10 cellular contexts compared by ENCODE assay signal in genomic region chr22:35568751-35569725, GRCh38. TPM values are rescaled to one million over a fixed set of nuclear protein-coding genes. Genes with fewer than 3 reads are reported as not detected.
DNase-seq lines count a peak whose midpoint lies in the region; ATAC-seq and TF ChIP-seq lines count a peak whose summit lies in the region.
"Had no signal": no experiment of that assay in that cellular context is flagged by ENCODE, and none has a peak within 500 bp of the region (broad histone marks: within the 10 kb centered on the region; RNA-seq: fewer than 3 reads in every experiment).

No MANE protein-coding gene starts in this region.

- H3K9ac ChIP-seq in HCT116 (ENCODE audit: low read length) (no peak overlapping the region), skeletal muscle satellite cell (ENCODE audit: low read depth, low read length) (no peak overlapping the region)

- H3K27ac ChIP-seq in HCT116 (ENCODE audit: low read depth, low read length) (peak overlapping the region; percentile 18; the same call in 1 of the 2 replicates), Panc1 (ENCODE audit: low read length) (peak overlapping the region; percentile 12; the same call in 1 of the 2 replicates)

- BruUV-seq in HCT116 (replicated peaks; lab: Mats Ljungman, UMichigan), result no TSS peak
- BruUV-seq in Panc1 (replicated peaks; lab: Mats Ljungman, UMichigan), result no TSS peak

- H3K79me2 ChIP-seq in HCT116 (ENCODE audit: insufficient read depth, low read length), result no peaks in the 10 kb centered on the region

- ATAC-seq in HCT116, result peak; percentile 36
- 0 out of 2 replicates have a peak, but pooled peaks have one; percentile 23 for ATAC-seq in Panc1
- ATAC-seq in GM18867 (IDR thresholded peaks at IDR 0.05; ENCODE audit: unreplicated experiment), result no peak
- ATAC-seq: activated CD4-positive, CD25-positive, alpha-beta regulatory T cell treated with anti-CD3 and anti-CD28 coated beads, Interleukin-2, amount 50 U/mL, for 24 hours had no signal

- H3K4me3 ChIP-seq in HCT116 (replicated peaks in 1 of 2; ENCODE audit: low read depth in 1 of 2, low read length in 2 of 2) (no peak overlapping the region), Panc1 (ENCODE audit: low read depth in 2 of 2, low read length in 2 of 2) (no peak overlapping the region), fibroblast of mammary gland (ENCODE audit: control insufficient read depth, low read depth, low read length) (no peak overlapping the region), skeletal muscle satellite cell (ENCODE audit: low read length) (no peak overlapping the region)

- intact Hi-C loops in HCT116 (cut with micrococcal nuclease), result no loop called here
- intact Hi-C loops in Panc1 (cut with micrococcal nuclease; ENCODE audit: unreplicated experiment), result no loop called here

- peak overlapping the region; percentile 27 for H3K4me2 ChIP-seq in HCT116 (ENCODE audit: low read length)
- H3K4me2 ChIP-seq in skeletal muscle satellite cell (ENCODE audit: low read length), result peak overlapping the region; percentile 3

- TF ChIP-seq POLR2A in HCT116 (IDR thresholded peaks at IDR 0.05; ENCODE audit: borderline replicate concordance, extremely low read depth, insufficient read depth, insufficient read length), result no peak

- no peak overlapping the region for H2AFZ ChIP-seq in HCT116 (ENCODE audit: low read depth, low read length, poor library complexity, severe bottlenecking)

- DNase-seq in HCT116 (ENCODE audit: low read depth, low spot score) (no peak), Panc1 (ENCODE audit: low read depth, low spot score) (no peak), fibroblast of mammary gland (ENCODE audit: low read depth) (peak; percentile 78), epidermal melanocyte (ENCODE audit: insufficient read length, low spot score) (no peak), COLO829 (ENCODE audit: low spot score) (no peak)
- DNase-seq: hippocampal formation, SHP77 treated with DMSO at 0.1 percent for 48 hours had no signal

- H3K9me3 ChIP-seq in HCT116 (ENCODE audit: control insufficient read depth in 1 of 2, insufficient read depth in 1 of 2, low read depth in 1 of 2, low read length in 2 of 2), result no peaks in the 10 kb centered on the region
- no peaks in the 10 kb centered on the region for H3K9me3 ChIP-seq in Panc1 (ENCODE audit: control insufficient read depth, insufficient read depth, low read depth, low read length)
- no peaks in the 10 kb centered on the region for H3K9me3 ChIP-seq in skeletal muscle satellite cell (replicated peaks; ENCODE audit: low read length)

- H3K36me3 ChIP-seq in HCT116 (ENCODE audit: control insufficient read depth in 1 of 2, insufficient read depth in 2 of 2, low read length in 2 of 2) (no peaks in the 10 kb centered on the region), Panc1 (ENCODE audit: control insufficient read depth, insufficient read depth, low read length) (no peaks in the 10 kb centered on the region), skeletal muscle satellite cell (ENCODE audit: insufficient read depth, low read length) (no peaks in the 10 kb centered on the region)

- RAD21 ChIA-PET in HCT116 (lab: Charles Lee; ENCODE audit: low non-redundant PET in 1 of 2, low total read pairs in 2 of 2, uncharacterized antibody in 2 of 2, unreplicated experiment in 2 of 2), result no interaction called here

- TF ChIP-seq RAD21 in HCT116 (IDR thresholded peaks at IDR 0.05; ENCODE audit: low read depth), result no peak

- POLR2A ChIA-PET in HCT116 (lab: Charles Lee) (no interaction called here), Panc1 (lab: Charles Lee) (no interaction called here)

- no peaks in the 10 kb centered on the region for H3K9me2 ChIP-seq in HCT116 (ENCODE audit: insufficient read depth)

- H3K4me1 ChIP-seq in HCT116 (ENCODE audit: control insufficient read depth in 1 of 2, insufficient read depth in 2 of 2, low read length in 2 of 2) (peaks cover 11 to 17% of the 10 kb centered on the region in 2 experiments), Panc1 (ENCODE audit: control insufficient read depth, insufficient read depth, low read length) (peaks cover 20% of the 10 kb centered on the region), skeletal muscle satellite cell (ENCODE audit: control insufficient read depth, insufficient read depth, low read length) (peaks cover 18% of the 10 kb centered on the region)

- no peak for TF ChIP-seq CTCF in HCT116 (IDR thresholded peaks at IDR 0.05 in 2 of 3, conservative IDR thresholded peaks at IDR 0.05 in 1 of 3; ENCODE audit: borderline replicate concordance in 1 of 3, insufficient read depth in 1 of 3, low read depth in 2 of 3, low read length in 2 of 3)
- no peak for TF ChIP-seq CTCF in Panc1 (IDR thresholded peaks at IDR 0.05)
- no peak for TF ChIP-seq CTCF in fibroblast of mammary gland (conservative IDR thresholded peaks at IDR 0.05; ENCODE audit: control insufficient read depth, insufficient read depth, low read depth, low read length)

- CTCF ChIA-PET in HCT116 (lab: Charles Lee), result no interaction called here
- CTCF ChIA-PET in Panc1 (lab: Charles Lee), result no interaction called here

- no peaks in the 10 kb centered on the region for H4K20me1 ChIP-seq in HCT116 (ENCODE audit: insufficient read depth)

- in situ Hi-C loops in Panc1 (cut with HindIII; ENCODE audit: low pct_unique_long_range_greater_than_20kb, low sequenced_read_pairs), result no loop called here

- H3K27me3 ChIP-seq in HCT116 (ENCODE audit: insufficient read depth, low read length) (no peaks in the 10 kb centered on the region), Panc1 (ENCODE audit: control insufficient read depth, insufficient read depth, low read length) (no peaks in the 10 kb centered on the region), skeletal muscle satellite cell (ENCODE audit: control insufficient read depth, insufficient read depth, low read length) (peaks cover 16% of the 10 kb centered on the region)

TF ChIP-seq in HCT116, 20 proteins besides CTCF, POLR2A, EP300 and RAD21:
- TF ChIP-seq JUND (IDR thresholded peaks at IDR 0.05) (no peak), SP1 (IDR thresholded peaks at IDR 0.05; ENCODE audit: low read depth) (no peak), ELF1 (IDR thresholded peaks at IDR 0.05; ENCODE audit: borderline replicate concordance, low read depth) (no peak), EGR1 (IDR thresholded peaks at IDR 0.05; ENCODE audit: low read depth) (no peak), YY1 (IDR thresholded peaks at IDR 0.05; ENCODE audit: extremely low read depth, insufficient replicate concordance, low read depth, low read length) (no peak), MAX (IDR thresholded peaks at IDR 0.05) (no peak), ZNF274 (IDR thresholded peaks at IDR 0.05; ENCODE audit: low read depth, low read length) (no peak), EZH2 (IDR thresholded peaks at IDR 0.05) (no peak), SRF (IDR thresholded peaks at IDR 0.05; ENCODE audit: low read depth) (no peak), TCF7L2 (IDR thresholded peaks at IDR 0.05; ENCODE audit: borderline replicate concordance, extremely low read depth, insufficient read depth, insufficient read length) (no peak), FOSL1 (IDR thresholded peaks at IDR 0.05; ENCODE audit: low read depth) (no peak), CEBPB (IDR thresholded peaks at IDR 0.05; ENCODE audit: low read depth) (no peak), EZH2phosphoT487 (IDR thresholded peaks at IDR 0.05; ENCODE audit: borderline replicate concordance) (no peak)

RNA-seq across cellular contexts. Expression of gene RASD2, which starts 28.4 kb away (rescaled TPM):
- total RNA-seq in HCT116 (2021; ENCODE audit: unreplicated experiment), result 2.4 TPM
- polyA plus RNA-seq in HCT116 (2012), result 2.2 and 2.5 TPM in 2 replicates
- 26.7 TPM for total RNA-seq in Panc1 (2021; ENCODE audit: unreplicated experiment)
- 60.7 TPM for polyA plus RNA-seq in Panc1 (2012; ENCODE audit: insufficient read length)
- under 0.01 TPM in 2 replicates for total RNA-seq in skeletal muscle satellite cell (2012; rRNA removed)

RNA-seq across cellular contexts. Expression of gene MB, which starts 48.1 kb away (rescaled TPM):
- total RNA-seq in HCT116 (2021; ENCODE audit: unreplicated experiment), result 1.5 TPM
- 2.3 and 3.3 TPM in 2 replicates for polyA plus RNA-seq in HCT116 (2012)
- 17.3 TPM for total RNA-seq in Panc1 (2021; ENCODE audit: unreplicated experiment)
- polyA plus RNA-seq in Panc1 (2012; ENCODE audit: insufficient read length), result 29.4 TPM
- total RNA-seq in skeletal muscle satellite cell (2012; rRNA removed), result 0.22 TPM in 1 of 2 replicates, not detected in the other
